In the genomic region with DNA sequence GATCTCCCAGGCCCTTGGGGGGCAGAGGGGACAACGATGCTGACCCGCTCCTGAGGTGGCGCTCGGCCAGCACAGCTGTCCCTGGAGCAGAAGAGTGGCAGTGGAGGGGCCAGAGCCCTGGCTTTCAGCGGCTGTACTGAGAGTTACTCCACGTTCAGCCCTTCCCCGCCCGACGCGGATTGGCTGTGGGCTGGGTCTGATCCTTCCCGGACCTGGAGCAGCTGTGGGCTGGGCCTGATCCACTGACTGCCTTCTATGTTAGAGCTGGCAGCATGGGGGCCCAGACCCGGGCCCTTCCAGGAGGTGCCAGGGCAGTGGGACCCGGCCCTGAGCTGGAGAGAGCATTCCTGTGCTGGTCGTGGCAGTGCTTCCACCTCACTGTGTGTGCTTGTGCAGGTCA, we compare ENCODE assay signal across 18 cellular contexts. TPM values are rescaled to one million over a fixed set of nuclear protein-coding genes. Genes with fewer than 3 reads are reported as not detected.
DNase-seq lines count a peak whose midpoint lies in the region; ATAC-seq and TF ChIP-seq lines count a peak whose summit lies in the region.
"Had no signal": no experiment of that assay in that cellular context is flagged by ENCODE, and none has a peak within 500 bp of the region (broad histone marks: within the 10 kb centered on the region; RNA-seq: fewer than 3 reads in every experiment).

No MANE protein-coding gene starts in this region.

- no peak overlapping the region for H4K5ac ChIP-seq in IMR-90 (ENCODE audit: low read depth, low read length)

- H3K9me1 ChIP-seq in IMR-90 (ENCODE audit: insufficient read depth, low read length): no peaks in the 10 kb centered on the region

- no peak overlapping the region for H2BK120ac ChIP-seq in IMR-90 (ENCODE audit: low read depth, low read length)

- H2AK9ac ChIP-seq in IMR-90 (replicated peaks; ENCODE audit: low read depth, low read length, poor library complexity): no peak overlapping the region

- intact Hi-C loops in IMR-90 (cut with micrococcal nuclease): loop anchor here (5.0 kb wide), 1 partner anchor 415 kb away; no protein-coding TSS in a partner anchor

- no peaks in the 10 kb centered on the region for H3K4me1 ChIP-seq in IMR-90 (ENCODE audit: control insufficient read depth, insufficient read depth, low read length)
- peaks cover 5% of the 10 kb centered on the region for H3K4me1 ChIP-seq in osteoblast (ENCODE audit: insufficient read depth, low read length)
- H3K4me1 ChIP-seq: Caco-2 had no signal

- CTCF ChIA-PET in IMR-90 (lab: Yijun Ruan, JAX): no interaction called here

- no peak overlapping the region for H3K9ac ChIP-seq in IMR-90 (ENCODE audit: low read depth, low read length)
- H3K9ac ChIP-seq: GM23248 had no signal

- WGBS in IMR-90 (ENCODE audit: extremely low coverage in 2 of 2, insufficient read length in 1 of 2), 2 experiments: 77% methylated on average over 6 of the region's 14 CpGs; no CpG with 5 or more reads in 1 of the 2 experiments

- H2BK5ac ChIP-seq in IMR-90 (ENCODE audit: low read depth, low read length, poor library complexity, severe bottlenecking): no peak overlapping the region

- H3K27ac Mint-ChIP-seq in activated T-helper 17 cell treated with anti-CD3 and anti-CD28 coated beads, Interleukin-2, amount 50 U/mL, for 72 hours: no peak overlapping the region
- H3K27ac Mint-ChIP-seq: CD4-positive, alpha-beta T cell had no signal

- no peaks in the 10 kb centered on the region for H3K79me2 ChIP-seq in osteoblast (ENCODE audit: insufficient read depth, low read length)

- no peak overlapping the region for H2BK15ac ChIP-seq in IMR-90 (ENCODE audit: low read depth, low read length)

- H3K4me3 ChIP-seq in IMR-90 (ENCODE audit: insufficient read depth, low read depth, low read length) (no peak overlapping the region), osteoblast (ENCODE audit: insufficient read depth, low read length) (no peak overlapping the region)
- H3K4me3 ChIP-seq: A549, GM23248, HAP-1 had no signal

- no peak overlapping the region for H2BK20ac ChIP-seq in IMR-90 (ENCODE audit: low read depth, low read length)

- H3K79me1 ChIP-seq in IMR-90 (ENCODE audit: low read depth in 1 of 2, low read length in 2 of 2): no peaks in the 10 kb centered on the region

- H4K20me1 ChIP-seq in IMR-90 (ENCODE audit: insufficient read depth, low read length) (no peaks in the 10 kb centered on the region), osteoblast (ENCODE audit: insufficient read depth, low read length) (no peaks in the 10 kb centered on the region)

- H3K9me3 Mint-ChIP-seq in activated T-helper 17 cell treated with anti-CD3 and anti-CD28 coated beads, Interleukin-2, amount 50 U/mL, for 72 hours: no peaks in the 10 kb centered on the region
- H3K9me3 Mint-ChIP-seq: CD4-positive, alpha-beta T cell had no signal

- no peak overlapping the region for H2AK5ac ChIP-seq in IMR-90 (ENCODE audit: low read depth, low read length)

- H3K36me3 Mint-ChIP-seq in activated T-helper 17 cell treated with anti-CD3 and anti-CD28 coated beads, Interleukin-2, amount 50 U/mL, for 72 hours (ENCODE audit: low read depth): no peaks in the 10 kb centered on the region

- no peak for DNase-seq in IMR-90
- peak; percentile 89 for DNase-seq in mesenteric fat pad (ENCODE audit: low spot score)
- peak; percentile 23 for DNase-seq in osteoblast (ENCODE audit: insufficient read length, low spot score, missing footprints)
- DNase-seq in activated CD4-positive, CD25-positive, alpha-beta regulatory T cell (lab: John Stamatoyannopoulos, UW): no peak
- no peak for DNase-seq in NCI-H2029 treated with DMSO at 0.1 percent for 48 hours (lab: John Stamatoyannopoulos, UW)
- no peak for DNase-seq in activated CD8-positive, alpha-beta memory T cell treated with anti-CD3 and anti-CD28 coated beads, Interleukin-2, amount 50 U/mL, for 4 hours
- DNase-seq: AML-193; Caco-2; CD4-positive, alpha-beta T cell; DMS79; GDM1; GM23248 had no signal

- no peaks in the 10 kb centered on the region; the same call in 1 of the 2 replicates for H3K27me3 ChIP-seq in IMR-90 (ENCODE audit: control insufficient read depth, insufficient read depth, low read length)
- H3K27me3 ChIP-seq in osteoblast (ENCODE audit: insufficient read depth, low read length): no peaks in the 10 kb centered on the region

- H3K27me3 Mint-ChIP-seq in activated T-helper 17 cell treated with anti-CD3 and anti-CD28 coated beads, Interleukin-2, amount 50 U/mL, for 72 hours: no peaks in the 10 kb centered on the region
- H3K27me3 Mint-ChIP-seq: CD4-positive, alpha-beta T cell had no signal

- H3K36me3 ChIP-seq in IMR-90 (ENCODE audit: control insufficient read depth, insufficient read depth, low read length) (no peaks in the 10 kb centered on the region), osteoblast (ENCODE audit: insufficient read depth, low read length) (no peaks in the 10 kb centered on the region)
- H3K36me3 ChIP-seq: HAP-1 had no signal

- BruUV-seq in IMR-90 (replicated peaks; lab: Mats Ljungman, UMichigan): no TSS peak

- H3K56ac ChIP-seq in IMR-90 (ENCODE audit: extremely low read depth, insufficient read depth, low read length): no peak overlapping the region

- H2AFZ ChIP-seq in IMR-90 (replicated peaks; ENCODE audit: low read length, poor library complexity): peak overlapping the region; percentile 43
- H2AFZ ChIP-seq in osteoblast (ENCODE audit: low read length): no peak overlapping the region
- H2AFZ ChIP-seq: GM23248 had no signal

- H4K91ac ChIP-seq in IMR-90 (ENCODE audit: insufficient read depth, low read depth, low read length): no peak overlapping the region

- no peak overlapping the region for H3K18ac ChIP-seq in IMR-90 (ENCODE audit: low read depth, low read length)

- H3K23ac ChIP-seq in IMR-90 (ENCODE audit: low read depth, low read length): no peak overlapping the region

- H3K4me1 Mint-ChIP-seq in activated T-helper 17 cell treated with anti-CD3 and anti-CD28 coated beads, Interleukin-2, amount 50 U/mL, for 72 hours: peaks cover 6% of the 10 kb centered on the region

- no peak for ATAC-seq in IMR-90 (ENCODE audit: low read depth)
- no peak for ATAC-seq in activated T-helper 17 cell treated with anti-CD3 and anti-CD28 coated beads, Interleukin-2, amount 50 U/mL, for 72 hours (replicated peaks)
- ATAC-seq in HG02970 (IDR thresholded peaks at IDR 0.05; ENCODE audit: low FRiP score, unreplicated experiment): no peak
- ATAC-seq: A549 had no signal

- no peak overlapping the region for H3K14ac ChIP-seq in IMR-90 (replicated peaks; ENCODE audit: low read depth, low read length)

- H3K4ac ChIP-seq in IMR-90 (ENCODE audit: low read depth, low read length): no peak overlapping the region

- in situ Hi-C loops in IMR-90 (cut with MboI; ENCODE audit: low sequenced_read_pairs): loop anchor here (10.0 to 25.0 kb wide), 3 partner anchors 410 to 840 kb away; a partner anchor contains a TSS

- dilution Hi-C loops in IMR-90 (cut with HindIII; ENCODE audit: low sequenced_read_pairs, unreplicated experiment): no loop called here

- H3K9me3 ChIP-seq in IMR-90 (ENCODE audit: control insufficient read depth, insufficient read depth, low read length): no peaks in the 10 kb centered on the region
- no peaks in the 10 kb centered on the region for H3K9me3 ChIP-seq in osteoblast (ENCODE audit: low read depth, low read length)
- H3K9me3 ChIP-seq: A549, Caco-2, HAP-1 had no signal

- H3K4me2 ChIP-seq in IMR-90 (ENCODE audit: low read depth, low read length): no peak overlapping the region
- H3K4me2 ChIP-seq in osteoblast (ENCODE audit: insufficient read depth, low read length): no peak overlapping the region
- H3K4me2 ChIP-seq: A549 had no signal

- no peak for TF ChIP-seq RAD21 in IMR-90 (IDR thresholded peaks at IDR 0.05; ENCODE audit: low read length)

- H3K27ac ChIP-seq in IMR-90 (ENCODE audit: insufficient read depth, low read length): no peak overlapping the region
- H3K27ac ChIP-seq in osteoblast (ENCODE audit: low read depth, low read length): no peak overlapping the region
- H3K27ac ChIP-seq: 22Rv1, A549, C4-2B, GM23248 had no signal

- peak overlapping the region; percentile 86 for H3K4me3 Mint-ChIP-seq in activated T-helper 17 cell treated with anti-CD3 and anti-CD28 coated beads, Interleukin-2, amount 50 U/mL, for 72 hours
- H3K4me3 Mint-ChIP-seq: CD4-positive, alpha-beta T cell had no signal

- TF ChIP-seq CTCF in IMR-90 (conservative IDR thresholded peaks at IDR 0.05; ENCODE audit: low read depth, low read length) (no peak), osteoblast (IDR thresholded peaks at IDR 0.05; ENCODE audit: extremely low read depth, low read depth, low read length) (no peak)

- H4K8ac ChIP-seq in IMR-90 (ENCODE audit: low read depth in 2 of 2, low read length in 2 of 2): no peak overlapping the region

- POLR2A ChIA-PET in IMR-90 (lab: Charles Lee; ENCODE audit: unreplicated experiment): no interaction called here

- TF ChIP-seq POLR2A in IMR-90 (IDR thresholded peaks at IDR 0.05; ENCODE audit: low read depth, low read length): no peak

TF ChIP-seq in IMR-90, 13 proteins besides CTCF, POLR2A, EP300 and RAD21 (continues in another document):
- no peak for TF ChIP-seq FOS (IDR thresholded peaks at IDR 0.05; ENCODE audit: low read depth, low read length)
- TF ChIP-seq, protein P1, sequence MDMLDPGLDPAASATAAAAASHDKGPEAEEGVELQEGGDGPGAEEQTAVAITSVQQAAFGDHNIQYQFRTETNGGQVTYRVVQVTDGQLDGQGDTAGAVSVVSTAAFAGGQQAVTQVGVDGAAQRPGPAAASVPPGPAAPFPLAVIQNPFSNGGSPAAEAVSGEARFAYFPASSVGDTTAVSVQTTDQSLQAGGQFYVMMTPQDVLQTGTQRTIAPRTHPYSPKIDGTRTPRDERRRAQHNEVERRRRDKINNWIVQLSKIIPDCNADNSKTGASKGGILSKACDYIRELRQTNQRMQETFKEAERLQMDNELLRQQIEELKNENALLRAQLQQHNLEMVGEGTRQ (IDR thresholded peaks at IDR 0.05; ENCODE audit: low read depth, low read length): no peak
- no peak for TF ChIP-seq MAZ (IDR thresholded peaks at IDR 0.05; ENCODE audit: borderline replicate concordance, low read depth, low read length)
- no peak for TF ChIP-seq BHLHE40 (IDR thresholded peaks at IDR 0.05; ENCODE audit: low read depth, low read length)
- no peak for TF ChIP-seq MXI1 (IDR thresholded peaks at IDR 0.05; ENCODE audit: borderline replicate concordance, low read depth, low read length)
- TF ChIP-seq CEBPB (IDR thresholded peaks at IDR 0.05; ENCODE audit: low read depth, low read length): no peak
- TF ChIP-seq RCOR1 (IDR thresholded peaks at IDR 0.05; ENCODE audit: insufficient replicate concordance, low read length): no peak

RNA-seq across cellular contexts. Expression of a gene that starts 27.8 kb away (rescaled TPM):
- 173 and 186 TPM in 2 replicates for total RNA-seq in IMR-90 (2012; rRNA removed)
- 131 and 147 TPM in 2 replicates for polyA plus RNA-seq in IMR-90 (2012; rRNA removed)
- 72.8 and 87.1 TPM in 2 replicates for polyA plus RNA-seq in IMR-90 (2012; cell fraction: cytosol; rRNA removed)
- 30.7 and 43.3 TPM in 2 replicates for polyA plus RNA-seq in IMR-90 (2012; cell fraction: nucleus; rRNA removed; ENCODE audit: low replicate concordance)
- 100 to 1,000 TPM; 168 to 211 TPM for total RNA-seq in activated T-helper 17 cell treated with anti-CD3 and anti-CD28 coated beads, Interleukin-2, amount 50 U/mL, for 72 hours
- 125 TPM for total RNA-seq in mesenteric fat pad
- 146 and 151 TPM in 2 replicates for total RNA-seq in osteoblast

Comparison
In these comparisons a context has a peak if more than half of its experiments do, and no peak if none do; other contexts are left out.
1. DNase-seq: peak in mesenteric fat pad (single experiment) and osteoblast (single experiment); none in IMR-90 (single experiment), activated CD4-positive, CD25-positive, alpha-beta regulatory T cell (0 of 4), NCI-H2029 treated with DMSO at 0.1 percent for 48 hours (single experiment) and activated CD8-positive, alpha-beta memory T cell treated with anti-CD3 and anti-CD28 coated beads, Interleukin-2, amount 50 U/mL, for 4 hours (single experiment).